In genomic region chr2:210399440-210400041, GRCh38 we compare ENCODE assay signal across 10 cellular contexts.
DNase-seq lines count a peak whose midpoint lies in the region; ATAC-seq and TF ChIP-seq lines count a peak whose summit lies in the region.
"Had no signal": no experiment of that assay in that cellular context is flagged by ENCODE, and none has a peak within 500 bp of the region (broad histone marks: within the 10 kb centered on the region; RNA-seq: fewer than 3 reads in every experiment).

No MANE protein-coding gene starts in this region.

- no peak overlapping the region for H3K4me3 Mint-ChIP-seq in activated T-cell treated with anti-CD3 and anti-CD28 coated beads, Interleukin-2, amount 50 U/mL, for 4 hours
- H3K4me3 Mint-ChIP-seq in activated naive CD4-positive, alpha-beta T cell treated with anti-CD3 and anti-CD28 coated beads for 36 hours: no peak overlapping the region
- H3K4me3 Mint-ChIP-seq in activated naive CD8-positive, alpha-beta T cell treated with anti-CD3 and anti-CD28 coated beads, Interleukin-2, amount 50 U/mL, for 24 hours: no peak overlapping the region
- H3K4me3 Mint-ChIP-seq: activated CD4-positive, alpha-beta T cell treated with anti-CD3 and anti-CD28 coated beads for 36 hours had no signal

- H3K27me3 ChIP-seq in fibroblast of lung (ENCODE audit: control insufficient read depth, insufficient read depth, low read length) (no peaks in the 10 kb centered on the region), smooth muscle cell (ENCODE audit: low read depth) (no peaks in the 10 kb centered on the region)

- H3K36me3 Mint-ChIP-seq in activated T-cell treated with anti-CD3 and anti-CD28 coated beads, Interleukin-2, amount 50 U/mL, for 4 hours (ENCODE audit: insufficient read depth): no peaks in the 10 kb centered on the region
- no peaks in the 10 kb centered on the region for H3K36me3 Mint-ChIP-seq in activated naive CD4-positive, alpha-beta T cell treated with anti-CD3 and anti-CD28 coated beads for 36 hours (ENCODE audit: low read depth)
- H3K36me3 Mint-ChIP-seq in activated naive CD8-positive, alpha-beta T cell treated with anti-CD3 and anti-CD28 coated beads, Interleukin-2, amount 50 U/mL, for 24 hours (ENCODE audit: low read depth): no peaks in the 10 kb centered on the region
- H3K36me3 Mint-ChIP-seq: CD4-positive, alpha-beta memory T cell had no signal

- H3K36me3 ChIP-seq in fibroblast of lung (ENCODE audit: control insufficient read depth, insufficient read depth, low read length) (no peaks in the 10 kb centered on the region), smooth muscle cell (ENCODE audit: low read depth) (no peaks in the 10 kb centered on the region)

- intact Hi-C loops in activated naive CD4-positive, alpha-beta T cell treated with anti-CD3 and anti-CD28 coated beads for 36 hours (cut with micrococcal nuclease): no loop called here

- no peaks in the 10 kb centered on the region for H3K27me3 Mint-ChIP-seq in activated T-cell treated with anti-CD3 and anti-CD28 coated beads, Interleukin-2, amount 50 U/mL, for 4 hours (ENCODE audit: low read depth)
- peaks cover 5% of the 10 kb centered on the region for H3K27me3 Mint-ChIP-seq in activated naive CD4-positive, alpha-beta T cell treated with anti-CD3 and anti-CD28 coated beads for 36 hours (ENCODE audit: low read depth)
- H3K27me3 Mint-ChIP-seq in activated naive CD8-positive, alpha-beta T cell treated with anti-CD3 and anti-CD28 coated beads, Interleukin-2, amount 50 U/mL, for 24 hours: peaks cover 3% of the 10 kb centered on the region

- H3K4me1 Mint-ChIP-seq in activated T-cell treated with anti-CD3 and anti-CD28 coated beads, Interleukin-2, amount 50 U/mL, for 4 hours (ENCODE audit: low read depth): no peaks in the 10 kb centered on the region
- no peaks in the 10 kb centered on the region for H3K4me1 Mint-ChIP-seq in activated naive CD4-positive, alpha-beta T cell treated with anti-CD3 and anti-CD28 coated beads for 36 hours (ENCODE audit: low read depth)
- H3K4me1 Mint-ChIP-seq in activated naive CD8-positive, alpha-beta T cell treated with anti-CD3 and anti-CD28 coated beads, Interleukin-2, amount 50 U/mL, for 24 hours: no peaks in the 10 kb centered on the region
- H3K4me1 Mint-ChIP-seq: activated CD4-positive, alpha-beta T cell treated with anti-CD3 and anti-CD28 coated beads for 36 hours had no signal

- H3K4me3 ChIP-seq in fibroblast of lung (replicated peaks in 1 of 4; ENCODE audit: control extremely low read depth in 1 of 4, insufficient read depth in 1 of 4, low read depth in 3 of 4, low read length in 4 of 4) (no peak overlapping the region), smooth muscle cell (no peak overlapping the region)

- peak; percentile 10 for DNase-seq in NCI-H510A treated with DMSO at 0.1 percent for 48 hours (lab: John Stamatoyannopoulos, UW)
- DNase-seq in NCI-H510A (lab: John Stamatoyannopoulos, UW): no peak
- peak; percentile 24 for DNase-seq in NCI-H2227 treated with DMSO at 0.1 percent for 48 hours (lab: John Stamatoyannopoulos, UW)
- DNase-seq in fibroblast of lung (ENCODE audit: low read depth in 2 of 2): peak; percentile 5 to 42
- no peak for DNase-seq in smooth muscle cell (lab: John Stamatoyannopoulos, UW; ENCODE audit: unreplicated experiment)
- DNase-seq in activated T-cell treated with anti-CD3 and anti-CD28 coated beads, Interleukin-2, amount 50 U/mL, for 4 hours: no peak
- no peak for DNase-seq in activated naive CD4-positive, alpha-beta T cell treated with anti-CD3 and anti-CD28 coated beads for 36 hours
- DNase-seq in activated naive CD8-positive, alpha-beta T cell treated with anti-CD3 and anti-CD28 coated beads, Interleukin-2, amount 50 U/mL, for 24 hours: no peak
- DNase-seq: activated CD4-positive, alpha-beta T cell treated with anti-CD3 and anti-CD28 coated beads for 36 hours had no signal

- no peaks in the 10 kb centered on the region for H4K20me1 ChIP-seq in fibroblast of lung (ENCODE audit: control insufficient read depth, extremely low read depth, insufficient read depth, low read length)
- no peaks in the 10 kb centered on the region for H4K20me1 ChIP-seq in smooth muscle cell (ENCODE audit: low read depth)

- H3K27ac ChIP-seq in fibroblast of lung (ENCODE audit: insufficient read depth, low read length): no peak overlapping the region
- no peak overlapping the region for H3K27ac ChIP-seq in smooth muscle cell (ENCODE audit: low read depth)

- H3K79me2 ChIP-seq in fibroblast of lung (ENCODE audit: control insufficient read depth, insufficient read depth, low read length) (no peaks in the 10 kb centered on the region), smooth muscle cell (ENCODE audit: low read depth) (no peaks in the 10 kb centered on the region)

- H3K4me2 ChIP-seq in fibroblast of lung (ENCODE audit: extremely low read depth, insufficient read depth, low read length) (no peak overlapping the region), smooth muscle cell (no peak overlapping the region)

- CTCF ChIA-PET in activated naive CD4-positive, alpha-beta T cell treated with anti-CD3 and anti-CD28 coated beads for 36 hours (lab: Charles Lee): interaction anchor here (0.6 to 1.5 kb wide), 5 partner anchors 8 to 169 kb away, joined by 3 to 5 read pairs (median 3); no protein-coding TSS in a partner anchor

- H3K9ac ChIP-seq in fibroblast of lung (ENCODE audit: insufficient read depth, low read length) (no peak overlapping the region), smooth muscle cell (ENCODE audit: low read depth) (no peak overlapping the region)

- no peaks in the 10 kb centered on the region for H3K9me3 Mint-ChIP-seq in activated T-cell treated with anti-CD3 and anti-CD28 coated beads, Interleukin-2, amount 50 U/mL, for 4 hours
- no peaks in the 10 kb centered on the region for H3K9me3 Mint-ChIP-seq in activated naive CD4-positive, alpha-beta T cell treated with anti-CD3 and anti-CD28 coated beads for 36 hours
- H3K9me3 Mint-ChIP-seq in activated naive CD8-positive, alpha-beta T cell treated with anti-CD3 and anti-CD28 coated beads, Interleukin-2, amount 50 U/mL, for 24 hours: no peaks in the 10 kb centered on the region

- no peaks in the 10 kb centered on the region for H3F3A ChIP-seq in smooth muscle cell (ENCODE audit: low read depth)

- WGBS in smooth muscle cell (ENCODE audit: low lambda C conversion rate): 71% methylated on average over 3 of the region's 3 CpGs

- H3K4me1 ChIP-seq in fibroblast of lung (ENCODE audit: control insufficient read depth, extremely low read depth, insufficient read depth, low read length) (no peaks in the 10 kb centered on the region), smooth muscle cell (ENCODE audit: low read depth) (no peaks in the 10 kb centered on the region)

- TF ChIP-seq CTCF in fibroblast of lung (conservative IDR thresholded peaks at IDR 0.05 in 1 of 2, IDR thresholded peaks at IDR 0.05 in 1 of 2; ENCODE audit: low read depth in 1 of 2, low read length in 2 of 2): peak in 1 of 2 donors; percentile 36
- peak; percentile 59 for TF ChIP-seq CTCF in smooth muscle cell (IDR thresholded peaks at IDR 0.05; ENCODE audit: borderline replicate concordance, insufficient read depth, poor library complexity, severe bottlenecking)

- H3K27ac Mint-ChIP-seq in activated naive CD4-positive, alpha-beta T cell treated with anti-CD3 and anti-CD28 coated beads for 36 hours: no peak overlapping the region
- H3K27ac Mint-ChIP-seq in activated naive CD8-positive, alpha-beta T cell treated with anti-CD3 and anti-CD28 coated beads, Interleukin-2, amount 50 U/mL, for 24 hours: no peak overlapping the region
- H3K27ac Mint-ChIP-seq: activated CD4-positive, alpha-beta T cell treated with anti-CD3 and anti-CD28 coated beads for 36 hours; CD4-positive, alpha-beta memory T cell had no signal

- no peaks in the 10 kb centered on the region for H3K9me3 ChIP-seq in fibroblast of lung (ENCODE audit: control insufficient read depth, insufficient read depth, low read depth, low read length)
- no peaks in the 10 kb centered on the region for H3K9me3 ChIP-seq in smooth muscle cell (replicated peaks; ENCODE audit: low read depth)

- H2AFZ ChIP-seq in fibroblast of lung (ENCODE audit: low read length) (no peak overlapping the region), smooth muscle cell (ENCODE audit: low read depth) (no peak overlapping the region)

- no peak for ATAC-seq in activated T-cell treated with anti-CD3 and anti-CD28 coated beads, Interleukin-2, amount 50 U/mL, for 4 hours
- ATAC-seq in activated naive CD8-positive, alpha-beta T cell treated with anti-CD3 and anti-CD28 coated beads, Interleukin-2, amount 50 U/mL, for 24 hours: no peak
- ATAC-seq: activated CD4-positive, alpha-beta T cell treated with anti-CD3 and anti-CD28 coated beads for 36 hours had no signal

Comparison
In these comparisons a context has a peak if more than half of its experiments do, and no peak if none do; other contexts are left out.
1. DNase-seq: peak in NCI-H510A treated with DMSO at 0.1 percent for 48 hours (single experiment), NCI-H2227 treated with DMSO at 0.1 percent for 48 hours (single experiment) and fibroblast of lung (2 of 2); none in NCI-H510A (single experiment), smooth muscle cell (single experiment), activated T-cell treated with anti-CD3 and anti-CD28 coated beads, Interleukin-2, amount 50 U/mL, for 4 hours (single experiment), activated naive CD4-positive, alpha-beta T cell treated with anti-CD3 and anti-CD28 coated beads for 36 hours (single experiment) and activated naive CD8-positive, alpha-beta T cell treated with anti-CD3 and anti-CD28 coated beads, Interleukin-2, amount 50 U/mL, for 24 hours (single experiment).